ENCODE assay signal across 11 cellular contexts in the genomic region with DNA sequence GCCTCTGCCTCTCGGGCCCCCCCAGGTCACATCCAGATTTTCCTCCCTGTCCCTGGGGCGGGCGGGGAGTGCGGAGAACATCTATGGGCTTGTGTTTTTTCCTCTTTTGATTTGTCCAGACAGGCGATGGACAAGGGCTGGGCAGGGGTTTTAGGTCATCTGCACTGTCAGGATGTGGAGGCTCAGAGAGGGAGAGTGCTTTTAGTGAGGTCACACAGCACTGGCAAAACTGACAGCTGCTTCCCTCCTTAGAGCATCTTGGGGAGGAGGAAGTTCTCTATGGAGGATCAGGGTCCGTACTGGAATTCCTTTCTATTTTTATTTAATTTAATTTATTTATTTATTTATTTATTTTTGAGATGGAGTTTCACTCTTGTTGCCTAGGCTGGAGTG. TPM values are rescaled to one million over a fixed set of nuclear protein-coding genes. Genes with fewer than 3 reads are reported as not detected.
DNase-seq lines count a peak whose midpoint lies in the region; ATAC-seq and TF ChIP-seq lines count a peak whose summit lies in the region.
"Had no signal": no experiment of that assay in that cellular context is flagged by ENCODE, and none has a peak within 500 bp of the region (broad histone marks: within the 10 kb centered on the region; RNA-seq: fewer than 3 reads in every experiment).

No MANE protein-coding gene starts in this region.

- H3K4me2 ChIP-seq in mammary epithelial cell (ENCODE audit: insufficient read depth, low read depth, low read length): no peak overlapping the region

- no peaks in the 10 kb centered on the region for H4K20me1 ChIP-seq in mammary epithelial cell (ENCODE audit: insufficient read depth, low read length)

- no peak overlapping the region for H3K9ac ChIP-seq in mammary epithelial cell (ENCODE audit: insufficient read depth, low read length)

- POLR2A ChIA-PET in HEK293 (lab: Yijun Ruan, JAX): no interaction called here

- no peak overlapping the region for H3K27ac Mint-ChIP-seq in Calu3 (ENCODE audit: unreplicated experiment)
- peak overlapping the region in 1 of 2 donors; percentile 50 for H3K27ac Mint-ChIP-seq in stimulated activated naive CD8-positive, alpha-beta T cell treated with anti-CD3 and anti-CD28 coated beads, Interleukin-15, amount 100 ng/mL, for 72 hours
- H3K27ac Mint-ChIP-seq: activated CD4-positive, alpha-beta memory T cell treated with anti-CD3 and anti-CD28 coated beads, Interleukin-2, amount 10 ng/mL, durations not matched to agents 7 days and 5 days had no signal

- H3K4me1 Mint-ChIP-seq in Calu3 (ENCODE audit: low read depth, unreplicated experiment): no peaks in the 10 kb centered on the region
- no peaks in the 10 kb centered on the region for H3K4me1 Mint-ChIP-seq in stimulated activated naive CD8-positive, alpha-beta T cell treated with anti-CD3 and anti-CD28 coated beads, Interleukin-15, amount 100 ng/mL, for 72 hours
- H3K4me1 Mint-ChIP-seq: activated CD4-positive, alpha-beta memory T cell treated with anti-CD3 and anti-CD28 coated beads, Interleukin-2, amount 10 ng/mL, durations not matched to agents 7 days and 5 days had no signal

- no peak for DNase-seq in mammary epithelial cell
- DNase-seq in lung (ENCODE audit: low spot score): no peak
- DNase-seq in substantia nigra (lab: John Stamatoyannopoulos, UW): peak in 1 of 49 donors; percentile 46
- DNase-seq in Calu3: no peak
- DNase-seq in stimulated activated naive CD8-positive, alpha-beta T cell treated with anti-CD3 and anti-CD28 coated beads, Interleukin-15, amount 100 ng/mL, for 72 hours: no peak
- DNase-seq in NCI-H1092 treated with DMSO at 0.1 percent for 48 hours (lab: John Stamatoyannopoulos, UW): no peak
- DNase-seq: activated CD4-positive, alpha-beta memory T cell treated with anti-CD3 and anti-CD28 coated beads, Interleukin-2, amount 10 ng/mL, durations not matched to agents 7 days and 5 days; activated gamma-delta T cell; cortex of kidney had no signal

- H3K27ac ChIP-seq in HEK293 (ENCODE audit: extremely low read depth, low read depth, low read length) (no peak overlapping the region), mammary epithelial cell (ENCODE audit: insufficient read depth, low read depth, low read length) (no peak overlapping the region), lung (ENCODE audit: low read depth in 1 of 2, low read length in 1 of 2) (peak overlapping the region; percentile 94 to 100), substantia nigra (ENCODE audit: low read depth, low read length, poor library complexity, severe bottlenecking) (peak overlapping the region; percentile 100)

- 76% methylated on average over 2 of the region's 6 CpGs for WGBS in mammary epithelial cell (ENCODE audit: low coverage, missing lambda C conversion rate)
- 56 to 68% methylated on average over 6 of the region's 6 CpGs for WGBS in lung, 2 donors

- H3K27me3 Mint-ChIP-seq in Calu3 (ENCODE audit: unreplicated experiment): no peaks in the 10 kb centered on the region
- no peaks in the 10 kb centered on the region for H3K27me3 Mint-ChIP-seq in stimulated activated naive CD8-positive, alpha-beta T cell treated with anti-CD3 and anti-CD28 coated beads, Interleukin-15, amount 100 ng/mL, for 72 hours
- H3K27me3 Mint-ChIP-seq: activated CD4-positive, alpha-beta memory T cell treated with anti-CD3 and anti-CD28 coated beads, Interleukin-2, amount 10 ng/mL, durations not matched to agents 7 days and 5 days had no signal

- BruUV-seq in mammary epithelial cell (replicated peaks; lab: Mats Ljungman, UMichigan) (no TSS peak), Calu3 (replicated peaks; lab: Mats Ljungman, UMichigan) (no TSS peak)

- ATAC-seq in lung (ENCODE audit: insufficient read depth, low FRiP score): no peak
- ATAC-seq in HG02870 (IDR thresholded peaks at IDR 0.05; ENCODE audit: unreplicated experiment): no peak
- no peak for ATAC-seq in stimulated activated naive CD8-positive, alpha-beta T cell treated with anti-CD3 and anti-CD28 coated beads, Interleukin-15, amount 100 ng/mL, for 72 hours

- intact Hi-C loops in mammary epithelial cell (cut with micrococcal nuclease): no loop called here
- intact Hi-C loops in Calu3 (cut with micrococcal nuclease; ENCODE audit: unreplicated experiment): no loop called here

- H3K36me3 ChIP-seq in HEK293 (ENCODE audit: control insufficient read depth in 2 of 2, insufficient read depth in 1 of 2, low read length in 2 of 2) (peaks cover 0 to 5% of the 10 kb centered on the region in 2 experiments; a peak in 2 of 3 replicates), mammary epithelial cell (ENCODE audit: insufficient read depth, low read length) (peaks cover under 1% of the 10 kb centered on the region), lung (ENCODE audit: control insufficient read depth in 2 of 2, insufficient read depth in 2 of 2, low read length in 2 of 2) (peaks cover 0 to 9% of the 10 kb centered on the region in 2 donors)

- H3K4me3 ChIP-seq in HEK293 (ENCODE audit: low read depth, low read length) (no peak overlapping the region), mammary epithelial cell (replicated peaks in 1 of 3; ENCODE audit: insufficient read depth in 1 of 3, low read depth in 2 of 3, low read length in 3 of 3) (no peak overlapping the region), lung (no peak overlapping the region)

- in situ Hi-C loops in mammary epithelial cell (cut with MboI; ENCODE audit: low sequenced_read_pairs in 2 of 2): no loop called here

- H3K4me3 Mint-ChIP-seq in Calu3 (ENCODE audit: low read depth, unreplicated experiment): no peak overlapping the region
- no peak overlapping the region for H3K4me3 Mint-ChIP-seq in stimulated activated naive CD8-positive, alpha-beta T cell treated with anti-CD3 and anti-CD28 coated beads, Interleukin-15, amount 100 ng/mL, for 72 hours
- H3K4me3 Mint-ChIP-seq: activated CD4-positive, alpha-beta memory T cell treated with anti-CD3 and anti-CD28 coated beads, Interleukin-2, amount 10 ng/mL, durations not matched to agents 7 days and 5 days had no signal

- dilution Hi-C loops in mammary epithelial cell (cut with HindIII; ENCODE audit: low sequenced_read_pairs): loop anchor here (5.0 to 10.0 kb wide), 3 partner anchors 38 to 170 kb away; a partner anchor contains a TSS

- H3K9me3 ChIP-seq in HEK293 (ENCODE audit: control insufficient read depth, insufficient read depth, low read depth, low read length) (no peaks in the 10 kb centered on the region), mammary epithelial cell (replicated peaks; ENCODE audit: insufficient read depth, low read length) (no peaks in the 10 kb centered on the region), lung (ENCODE audit: control insufficient read depth in 2 of 2, insufficient read depth in 1 of 2, low read length in 1 of 2) (no peaks in the 10 kb centered on the region)

- peaks cover 11% of the 10 kb centered on the region for H3K36me3 Mint-ChIP-seq in Calu3 (ENCODE audit: insufficient read depth, unreplicated experiment)

- no peaks in the 10 kb centered on the region for H3K9me3 Mint-ChIP-seq in Calu3 (ENCODE audit: low read depth, unreplicated experiment)
- no peaks in the 10 kb centered on the region for H3K9me3 Mint-ChIP-seq in stimulated activated naive CD8-positive, alpha-beta T cell treated with anti-CD3 and anti-CD28 coated beads, Interleukin-15, amount 100 ng/mL, for 72 hours
- H3K9me3 Mint-ChIP-seq: activated CD4-positive, alpha-beta memory T cell treated with anti-CD3 and anti-CD28 coated beads, Interleukin-2, amount 10 ng/mL, durations not matched to agents 7 days and 5 days had no signal

- H3K27me3 ChIP-seq in mammary epithelial cell (ENCODE audit: insufficient read depth, low read length) (no peaks in the 10 kb centered on the region), lung (ENCODE audit: control insufficient read depth, insufficient read depth) (no peaks in the 10 kb centered on the region)

- H3K4me1 ChIP-seq in HEK293 (ENCODE audit: control insufficient read depth, insufficient read depth, low read length): no peaks in the 10 kb centered on the region
- peaks cover 17% of the 10 kb centered on the region for H3K4me1 ChIP-seq in mammary epithelial cell (ENCODE audit: insufficient read depth, low read length)
- peaks cover 0 to 11% of the 10 kb centered on the region in 2 donors for H3K4me1 ChIP-seq in lung (ENCODE audit: control insufficient read depth in 2 of 2, insufficient read depth in 2 of 2, low read length in 2 of 2)

- TF ChIP-seq CTCF in HEK293 (tag by site-specific recombination; IDR thresholded peaks at IDR 0.05): no peak
- TF ChIP-seq CTCF in mammary epithelial cell (conservative IDR thresholded peaks at IDR 0.05 in 1 of 2, IDR thresholded peaks at IDR 0.05 in 1 of 2; ENCODE audit: extremely low read depth in 1 of 2, insufficient read depth in 1 of 2, low read depth in 1 of 2, low read length in 2 of 2): no peak
- TF ChIP-seq CTCF in lung (IDR thresholded peaks at IDR 0.05; ENCODE audit: control extremely low read depth, extremely low read depth): no peak
- TF ChIP-seq CTCF in Calu3 (IDR thresholded peaks at IDR 0.05; ENCODE audit: unreplicated experiment): no peak

- CTCF ChIA-PET in HEK293 (lab: Yijun Ruan, JAX): interaction anchor here (2.0 kb wide), 1 partner anchor 24 kb away, joined by 6 read pairs; no protein-coding TSS in a partner anchor
- CTCF ChIA-PET in mammary epithelial cell (lab: Charles Lee; ENCODE audit: low non-redundant PET): no interaction called here
- CTCF ChIA-PET in Calu3 (lab: Charles Lee): no interaction called here

- H3K79me2 ChIP-seq in mammary epithelial cell (ENCODE audit: insufficient read depth, low read length): peaks cover 78% of the 10 kb centered on the region

- H2AFZ ChIP-seq in mammary epithelial cell (ENCODE audit: low read depth, low read length): peak overlapping the region; percentile 74

TF ChIP-seq in HEK293, 187 proteins besides CTCF, POLR2A, EP300 and RAD21:
- TF ChIP-seq ZNF768 (tag by site-specific recombination; IDR thresholded peaks at IDR 0.05): peak; percentile 88
- TF ChIP-seq, protein P1, sequence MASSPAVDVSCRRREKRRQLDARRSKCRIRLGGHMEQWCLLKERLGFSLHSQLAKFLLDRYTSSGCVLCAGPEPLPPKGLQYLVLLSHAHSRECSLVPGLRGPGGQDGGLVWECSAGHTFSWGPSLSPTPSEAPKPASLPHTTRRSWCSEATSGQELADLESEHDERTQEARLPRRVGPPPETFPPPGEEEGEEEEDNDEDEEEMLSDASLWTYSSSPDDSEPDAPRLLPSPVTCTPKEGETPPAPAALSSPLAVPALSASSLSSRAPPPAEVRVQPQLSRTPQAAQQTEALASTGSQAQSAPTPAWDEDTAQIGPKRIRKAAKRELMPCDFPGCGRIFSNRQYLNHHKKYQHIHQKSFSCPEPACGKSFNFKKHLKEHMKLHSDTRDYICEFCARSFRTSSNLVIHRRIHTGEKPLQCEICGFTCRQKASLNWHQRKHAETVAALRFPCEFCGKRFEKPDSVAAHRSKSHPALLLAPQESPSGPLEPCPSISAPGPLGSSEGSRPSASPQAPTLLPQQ (tag by site-specific recombination; IDR thresholded peaks at IDR 0.05): no peak

RNA-seq across cellular contexts. Expression of a gene that starts 38.9 kb away (rescaled TPM):
- total RNA-seq in mammary epithelial cell (10 to 100 TPM; 43.7 to 77.5 TPM), lung (100 to 1,000 TPM in 1 of 2 donors, 10 to 100 TPM in 1; 43.9 to 208 TPM), Calu3 (2022) (56.3 and 60.5 TPM in 2 replicates)
- polyA plus RNA-seq in mammary epithelial cell (8.9 TPM), lung (10 to 100 TPM; 40.4 to 55.6 TPM)
- polyA minus RNA-seq in mammary epithelial cell: 43.2 TPM

Comparison
In these comparisons a context has a peak if more than half of its experiments do, and no peak if none do; other contexts are left out.
1. H3K27ac ChIP-seq: peak in lung (2 of 2) and substantia nigra (single experiment); none in HEK293 (single experiment) and mammary epithelial cell (single experiment).